In the genomic region with DNA sequence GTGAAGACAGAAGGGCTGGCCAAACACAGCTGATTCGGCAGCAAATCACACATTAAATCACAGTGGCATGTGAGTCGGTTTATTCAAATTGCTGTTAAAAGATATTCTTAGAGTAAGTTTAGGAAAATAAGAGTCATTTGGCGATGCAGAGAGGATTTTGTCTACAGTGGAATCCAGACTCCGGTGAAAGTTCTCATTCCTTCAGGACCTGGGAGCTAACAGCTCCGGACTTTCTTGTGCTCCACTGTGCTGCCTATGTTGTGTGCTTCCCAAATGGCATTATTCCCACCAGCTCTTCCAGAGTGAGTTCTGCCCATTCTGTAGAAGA, we compare ENCODE assay signal across 9 cellular contexts. TPM values are rescaled to one million over a fixed set of nuclear protein-coding genes. Genes with fewer than 3 reads are reported as not detected.
A peak's percentile ranks its signal among the peaks of the same experiment; 100 is the strongest.
DNase-seq lines count a peak whose midpoint lies in the region; ATAC-seq and TF ChIP-seq lines count a peak whose summit lies in the region.
"Had no signal": no experiment of that assay in that cellular context is flagged by ENCODE, and none has a peak within 500 bp of the region (broad histone marks: within the 10 kb centered on the region; RNA-seq: fewer than 3 reads in every experiment).

No MANE protein-coding gene starts in this region.

- peak overlapping the region; percentile 74 for H3K4me2 ChIP-seq in Loucy (ENCODE audit: low read depth, low read length, poor library complexity, severe bottlenecking)

- no peaks in the 10 kb centered on the region for H3K36me3 Mint-ChIP-seq in nephron (ENCODE audit: low read depth)

- H3K9me3 ChIP-seq in Loucy (ENCODE audit: insufficient read depth, low read depth, low read length), result no peaks in the 10 kb centered on the region
- H3K9me3 ChIP-seq in colonic mucosa, result no peaks in the 10 kb centered on the region
- H3K9me3 ChIP-seq: upper lobe of left lung had no signal

- H3K9me3 Mint-ChIP-seq in nephron, result peaks cover 5% of the 10 kb centered on the region

- no peaks in the 10 kb centered on the region for H4K20me1 ChIP-seq in Loucy (ENCODE audit: insufficient read depth, low read length, poor library complexity, severe bottlenecking)

- H3K27ac Mint-ChIP-seq in nephron, result peak overlapping the region; percentile 90 to 100 (median 90)

- H3K79me2 ChIP-seq in Loucy (ENCODE audit: insufficient read depth, low read length), result peaks cover 18% of the 10 kb centered on the region

- peaks cover 17% of the 10 kb centered on the region for H3K4me1 Mint-ChIP-seq in nephron

- intact Hi-C loops in colonic mucosa (cut with DNase I), result loop anchor here (10.0 kb wide), 2 partner anchors 148 to 228 kb away; a partner anchor contains a TSS

- no peaks in the 10 kb centered on the region for H3K27me3 Mint-ChIP-seq in nephron (ENCODE audit: low read depth)

- TF ChIP-seq CTCF in Loucy (conservative IDR thresholded peaks at IDR 0.05; ENCODE audit: low read length), result no peak
- no peak for TF ChIP-seq CTCF in colonic mucosa (IDR thresholded peaks at IDR 0.05)
- no peak for TF ChIP-seq CTCF in nephron (IDR thresholded peaks at IDR 0.05; ENCODE audit: unreplicated experiment in 3 of 3)

- H2AFZ ChIP-seq in Loucy (ENCODE audit: low read length), result no peak overlapping the region

- H3K9me2 ChIP-seq in Loucy (replicated peaks; ENCODE audit: low read depth, low read length), result no peaks in the 10 kb centered on the region

- peak overlapping the region; percentile 98 for H3K27ac ChIP-seq in colonic mucosa

- DNase-seq in AG08395 (ENCODE audit: low spot score) (peak; percentile 41), colonic mucosa (no peak), NCI-H345 treated with DMSO at 0.1 percent for 48 hours (lab: John Stamatoyannopoulos, UW; ENCODE audit: unreplicated experiment) (no peak), NCI-H2227 treated with DMSO at 0.1 percent for 48 hours (lab: John Stamatoyannopoulos, UW) (no peak)
- no peak for DNase-seq in stimulated activated CD4-positive, alpha-beta T cell treated with anti-CD3 and anti-CD28 coated beads, Interleukin-12 subunit alpha, Interleukin-12 subunit beta, amount 100 ng/mL, for 4 hours
- DNase-seq: upper lobe of left lung had no signal

- H3K4me1 ChIP-seq in Loucy (ENCODE audit: insufficient read depth, low read length, poor library complexity, severe bottlenecking) (peaks cover 27% of the 10 kb centered on the region), colonic mucosa (no peaks in the 10 kb centered on the region)

- no peaks in the 10 kb centered on the region for H3F3A ChIP-seq in Loucy (ENCODE audit: low read depth)

- H3K36me3 ChIP-seq in Loucy (ENCODE audit: insufficient read depth, low read length) (no peaks in the 10 kb centered on the region), colonic mucosa (no peaks in the 10 kb centered on the region)
- H3K36me3 ChIP-seq: upper lobe of left lung had no signal

- peak overlapping the region; percentile 80 for H3K4me3 ChIP-seq in Loucy (ENCODE audit: low read length, poor library complexity, severe bottlenecking)
- H3K4me3 ChIP-seq in colonic mucosa, result no peak overlapping the region

- H3K4me3 Mint-ChIP-seq in nephron, result peak overlapping the region; percentile 58 to 97 (median 70)

- no peak for ATAC-seq in GM18870 (IDR thresholded peaks at IDR 0.05; ENCODE audit: unreplicated experiment)

- H3K9ac ChIP-seq in Loucy (ENCODE audit: low read depth, low read length, poor library complexity, severe bottlenecking) (peak overlapping the region; percentile 96), colonic mucosa (ENCODE audit: low read depth in 2 of 2, low read length in 2 of 2) (no peak overlapping the region)

- H3K27me3 ChIP-seq in Loucy (ENCODE audit: insufficient read depth, low read length, poor library complexity, severe bottlenecking) (no peaks in the 10 kb centered on the region), colonic mucosa (no peaks in the 10 kb centered on the region)
- H3K27me3 ChIP-seq: upper lobe of left lung had no signal

RNA-seq across cellular contexts. Expression of a gene that starts 1.5 kb away (rescaled TPM):
- 1 to 10 TPM; 3.7 to 4.8 TPM for total RNA-seq in colonic mucosa
